In the genomic region with DNA sequence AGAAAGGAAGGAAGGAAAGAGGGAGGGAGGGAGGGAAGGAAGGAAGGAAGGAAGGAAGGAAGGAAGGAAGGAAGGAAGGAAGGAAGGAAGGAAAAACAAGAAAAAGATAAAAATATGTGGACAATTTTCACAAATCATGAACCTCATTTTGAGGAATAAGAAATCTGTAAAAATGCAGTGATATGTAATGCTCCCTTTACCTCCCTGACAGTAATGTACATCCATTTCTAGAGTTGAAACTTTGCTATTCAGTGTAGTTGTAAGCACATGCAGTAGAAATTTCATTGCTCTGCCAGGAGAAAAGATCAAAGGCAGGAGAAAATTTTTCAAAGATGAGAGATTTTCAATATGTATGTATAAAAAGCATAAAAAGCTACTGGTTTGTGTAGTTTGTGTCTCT, we compare ENCODE assay signal across 33 cellular contexts.
DNase-seq lines count a peak whose midpoint lies in the region; ATAC-seq, FAIRE-seq and TF ChIP-seq lines count a peak whose summit lies in the region.
"Had no signal": no experiment of that assay in that cellular context is flagged by ENCODE, and none has a peak within 500 bp of the region (broad histone marks: within the 10 kb centered on the region; RNA-seq: fewer than 3 reads in every experiment).

No MANE protein-coding gene starts in this region.

- intact Hi-C loops in HepG2 (cut with micrococcal nuclease; ENCODE audit: unreplicated experiment) (no loop called here), right lobe of liver (cut with DNase I) (no loop called here), A673 (cut with micrococcal nuclease; ENCODE audit: unreplicated experiment) (loop anchor here (5.0 kb wide), 1 partner anchor 933 kb away; no protein-coding TSS in a partner anchor)

- in situ Hi-C loops in HepG2 (cut with HindIII; ENCODE audit: extremely low pct_ligation_motif_present, low pct_unique_long_range_greater_than_20kb) (loop anchor here (25.0 kb wide), 1 partner anchor 518 kb away; no protein-coding TSS in a partner anchor), GM13976 (cut with MboI; ENCODE audit: low sequenced_read_pairs, unreplicated experiment) (no loop called here)

- ATAC-seq in HepG2 (no peak), right lobe of liver (no peak)
- ATAC-seq: A549; CD8-positive, alpha-beta T cell had no signal

- DNase-seq in HepG2 (ENCODE audit: low spot score) (no peak), right lobe of liver (no peak), A673 (ENCODE audit: low spot score) (peak; percentile 67), SK-N-MC (ENCODE audit: low read depth, low spot score) (peak; percentile 69), OCI-M1 (lab: John Stamatoyannopoulos, UW) (no peak), GM13976 (ENCODE audit: low spot score) (no peak)
- DNase-seq: 8988T; ACHN; AML-193; BE2C; C1 segment of cervical spinal cord; Caco-2; Calu3; CD4-positive, alpha-beta memory T cell; CD4-positive, alpha-beta T cell; CD4-positive, CD25-positive, alpha-beta regulatory T cell; CD8-positive, alpha-beta memory T cell; CD8-positive, alpha-beta T cell; COR-L47; DMS 273 treated with DMSO at 0.1 percent for 48 hours; DMS153; DMS53; DMS79; DMS79 treated with DMSO at 0.1 percent for 48 hours; DND-41; EL had no signal

- TF ChIP-seq RAD21 in HepG2 (CRISPR knock-in tag; IDR thresholded peaks at IDR 0.05): no peak

- H3K4me1 ChIP-seq in HepG2 (ENCODE audit: insufficient read depth, low read length) (no peaks in the 10 kb centered on the region), right lobe of liver (no peaks in the 10 kb centered on the region), A673 (ENCODE audit: insufficient read depth, low read length, poor library complexity, severe bottlenecking) (peaks cover 36% of the 10 kb centered on the region)
- H3K4me1 ChIP-seq: BE2C; BLaER1; BLaER1 treated with 17β-estradiol and CSF1 and Interleukin-3, amounts not matched to agents 10 nM and 100 nM; Caco-2 had no signal

- CTCF ChIA-PET in HepG2 (lab: Yijun Ruan, JAX; ENCODE audit: low intra/inter-chr PET ratio, low total read pairs) (no interaction called here), A673 (lab: Charles Lee) (no interaction called here)

- H4K20me1 ChIP-seq in HepG2 (ENCODE audit: insufficient read depth, low read length): no peaks in the 10 kb centered on the region
- H4K20me1 ChIP-seq: BLaER1; BLaER1 treated with 17β-estradiol and CSF1 and Interleukin-3, amounts not matched to agents 10 nM and 100 nM had no signal

- H3K27ac ChIP-seq in HepG2 (ENCODE audit: extremely low read length, insufficient read depth, low read length) (no peak overlapping the region), right lobe of liver (no peak overlapping the region), A673 (ENCODE audit: low read depth, low read length, poor library complexity, severe bottlenecking) (peak overlapping the region; percentile 80), SK-N-MC (peak overlapping the region; percentile 99)
- H3K27ac ChIP-seq: 22Rv1; A549; BLaER1; BLaER1 treated with 17β-estradiol and CSF1 and Interleukin-3, amounts not matched to agents 10 nM and 100 nM; C4-2B had no signal

- H3K4me3 ChIP-seq in HepG2 (replicated peaks in 1 of 3; ENCODE audit: insufficient read depth in 1 of 3, low read depth in 2 of 3, low read length in 3 of 3) (no peak overlapping the region), right lobe of liver (no peak overlapping the region), A673 (ENCODE audit: low read depth, low read length, poor library complexity, severe bottlenecking) (no peak overlapping the region), SK-N-MC (peak overlapping the region; percentile 63)
- H3K4me3 ChIP-seq: A549; BLaER1; BLaER1 treated with 17β-estradiol and CSF1 and Interleukin-3, amounts not matched to agents 10 nM and 100 nM had no signal

- no peaks in the 10 kb centered on the region for H3K36me3 ChIP-seq in HepG2 (replicated peaks in 1 of 2; ENCODE audit: control insufficient read depth in 1 of 2, insufficient read depth in 2 of 2, low read length in 2 of 2)
- no peaks in the 10 kb centered on the region for H3K36me3 ChIP-seq in right lobe of liver
- no peaks in the 10 kb centered on the region for H3K36me3 ChIP-seq in A673 (ENCODE audit: insufficient read depth, low read length, poor library complexity, severe bottlenecking)
- no peaks in the 10 kb centered on the region for H3K36me3 ChIP-seq in SK-N-MC (ENCODE audit: insufficient read depth, low read length)
- H3K36me3 ChIP-seq: BE2C; BLaER1; BLaER1 treated with 17β-estradiol and CSF1 and Interleukin-3, amounts not matched to agents 10 nM and 100 nM had no signal

- POLR2A ChIA-PET in HepG2 (lab: Yijun Ruan, JAX) (no interaction called here), A673 (lab: Charles Lee; ENCODE audit: low non-redundant PET) (interaction anchor here (0.5 kb wide), 1 partner anchor 1279 kb away, joined by 3 read pairs; no protein-coding TSS in a partner anchor)

- H3K79me2 ChIP-seq in HepG2 (ENCODE audit: insufficient read depth, low read length): no peaks in the 10 kb centered on the region

- TF ChIP-seq CTCF in HepG2 (CRISPR knock-in tag; IDR thresholded peaks at IDR 0.05) (no peak), right lobe of liver (IDR thresholded peaks at IDR 0.05) (no peak), A673 (conservative IDR thresholded peaks at IDR 0.05; ENCODE audit: low read depth, low read length) (no peak), GM13976 (IDR thresholded peaks at IDR 0.05; ENCODE audit: borderline replicate concordance, control extremely low read depth, extremely low read depth, insufficient read depth, missing control alignments) (no peak)

- H3K4me2 ChIP-seq in HepG2 (ENCODE audit: low read depth, low read length): no peak overlapping the region
- H3K4me2 ChIP-seq: A549; BLaER1; BLaER1 treated with 17β-estradiol and CSF1 and Interleukin-3, amounts not matched to agents 10 nM and 100 nM had no signal

- H2AFZ ChIP-seq in HepG2 (ENCODE audit: low read length): no peak overlapping the region

- no peak for TF ChIP-seq EP300 in HepG2 (IDR thresholded peaks at IDR 0.05; ENCODE audit: low read depth in 2 of 2, low read length in 2 of 2)
- TF ChIP-seq EP300 in HepG2 (CRISPR knock-in tag; IDR thresholded peaks at IDR 0.05; ENCODE audit: borderline replicate concordance): no peak

- no peak for TF ChIP-seq POLR2A in HepG2 (IDR thresholded peaks at IDR 0.05; ENCODE audit: insufficient read depth in 1 of 2, low read depth in 2 of 2, low read length in 2 of 2)
- no peak for TF ChIP-seq POLR2A in right lobe of liver (IDR thresholded peaks at IDR 0.05)

- H3K9me3 ChIP-seq in HepG2 (ENCODE audit: low read length): no peaks in the 10 kb centered on the region
- H3K9me3 ChIP-seq in right lobe of liver: no peaks in the 10 kb centered on the region
- no peaks in the 10 kb centered on the region for H3K9me3 ChIP-seq in A673 (ENCODE audit: low read depth, low read length, poor library complexity, severe bottlenecking)
- H3K9me3 ChIP-seq in SK-N-MC (ENCODE audit: low read depth, low read length): no peaks in the 10 kb centered on the region
- H3K9me3 ChIP-seq: A549; BE2C; BLaER1; BLaER1 treated with 17β-estradiol and CSF1 and Interleukin-3, amounts not matched to agents 10 nM and 100 nM had no signal

- BruUV-seq in HepG2 (replicated peaks; lab: Mats Ljungman, UMichigan) (no TSS peak), A673 (replicated peaks; lab: Mats Ljungman, UMichigan) (no TSS peak)

- no peak for FAIRE-seq in HepG2 (lab: Jason Lieb, UNC)
- FAIRE-seq: A204.1, A549, D721Med had no signal

- H3K27me3 ChIP-seq in HepG2 (ENCODE audit: control insufficient read depth in 1 of 2, insufficient read depth in 2 of 2, low read length in 2 of 2): no peaks in the 10 kb centered on the region
- no peaks in the 10 kb centered on the region for H3K27me3 ChIP-seq in right lobe of liver
- no peaks in the 10 kb centered on the region for H3K27me3 ChIP-seq in A673 (replicated peaks; ENCODE audit: insufficient read depth, low read depth, low read length, poor library complexity)
- H3K27me3 ChIP-seq: BE2C; BLaER1; BLaER1 treated with 17β-estradiol and CSF1 and Interleukin-3, amounts not matched to agents 10 nM and 100 nM had no signal

- H3K9ac ChIP-seq in HepG2 (ENCODE audit: insufficient read depth, low read depth, low read length): no peak overlapping the region
- H3K9ac ChIP-seq in SK-N-MC (ENCODE audit: insufficient read length): peak overlapping the region; percentile 59
- H3K9ac ChIP-seq: BLaER1; BLaER1 treated with 17β-estradiol and CSF1 and Interleukin-3, amounts not matched to agents 10 nM and 100 nM had no signal

TF ChIP-seq in HepG2, 621 proteins besides CTCF, POLR2A, EP300 and RAD21:
- TF ChIP-seq HNRNPK (IDR thresholded peaks at IDR 0.05; ENCODE audit: low read depth, low read length, poor library complexity, severe bottlenecking): peak; percentile 17
- no peak for TF ChIP-seq ZNF879 (CRISPR knock-in tag; IDR thresholded peaks at IDR 0.05)

Comparison
In these comparisons a context has a peak if more than half of its experiments do, and no peak if none do; other contexts are left out.
1. DNase-seq: peak in A673 (single experiment) and SK-N-MC (single experiment); none in HepG2 (single experiment), right lobe of liver (0 of 3), OCI-M1 (single experiment) and GM13976 (single experiment).
2. H3K27ac ChIP-seq: peak in A673 (single experiment) and SK-N-MC (single experiment); none in HepG2 (single experiment) and right lobe of liver (0 of 3).